Comparison of ENCODE assay signal across 1 cellular context in the genomic region with DNA sequence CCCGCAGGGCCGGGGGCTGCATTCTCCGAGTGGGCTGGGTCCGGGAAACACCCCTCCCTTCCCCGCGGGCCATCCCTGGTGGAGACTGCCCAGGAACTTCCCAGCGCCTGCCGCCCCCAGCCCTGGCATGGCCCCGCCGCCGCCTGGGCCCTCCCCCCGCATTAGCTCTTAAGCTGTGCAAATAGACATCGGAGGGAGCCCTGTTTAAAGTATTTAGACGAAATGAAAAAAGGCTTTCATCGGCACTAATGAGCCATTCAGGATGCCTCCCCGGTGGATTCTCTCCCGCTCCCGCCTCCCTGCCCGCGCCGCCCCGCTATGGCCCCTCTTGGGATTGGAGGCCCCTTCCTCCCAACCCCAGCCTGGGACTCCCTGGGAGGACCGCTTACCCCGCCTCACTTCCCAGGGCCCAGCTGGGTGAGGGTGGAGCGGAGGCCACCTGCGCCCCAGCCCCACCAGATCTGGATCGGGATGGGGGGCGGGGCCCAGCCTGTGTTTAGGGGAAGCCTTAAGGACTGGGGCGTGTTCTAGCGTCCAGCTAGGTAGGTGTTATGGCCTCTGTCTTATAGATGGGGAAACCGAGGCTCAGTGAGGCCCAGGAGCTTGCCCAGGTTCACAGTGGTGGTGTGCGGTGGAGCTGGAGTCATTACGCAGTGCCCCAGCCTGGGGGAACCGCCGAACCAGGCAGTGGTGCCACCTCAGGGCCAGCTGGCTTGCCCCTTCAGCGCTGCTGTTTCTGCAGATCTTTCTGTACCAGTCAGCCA.
TF ChIP-seq lines count a peak whose summit lies in the region.

No MANE protein-coding gene starts in this region.

TF ChIP-seq in neural cell, 6 proteins besides CTCF, POLR2A, EP300 and RAD21 (continued from another document):
- no peak for TF ChIP-seq REST (IDR thresholded peaks at IDR 0.05; ENCODE audit: borderline replicate concordance)
- no peak for TF ChIP-seq POLR2AphosphoS5 (IDR thresholded peaks at IDR 0.05)
- TF ChIP-seq EZH2 (IDR thresholded peaks at IDR 0.05; ENCODE audit: borderline replicate concordance, insufficient read depth, low read length, poor library complexity, severe bottlenecking): no peak
- no peak for TF ChIP-seq TAF1 (IDR thresholded peaks at IDR 0.05; ENCODE audit: low read depth)
TF ChIP-seq in neural cell: peak in this region for 0.
